In genomic region chr16:88753191-88753590, GRCh38 we compare ENCODE assay signal across 17 cellular contexts. TPM values are rescaled to one million over a fixed set of nuclear protein-coding genes. Genes with fewer than 3 reads are reported as not detected.
DNase-seq lines count a peak whose midpoint lies in the region; ATAC-seq and TF ChIP-seq lines count a peak whose summit lies in the region.
"Had no signal": no experiment of that assay in that cellular context is flagged by ENCODE, and none has a peak within 500 bp of the region (broad histone marks: within the 10 kb centered on the region; RNA-seq: fewer than 3 reads in every experiment).

No MANE protein-coding gene starts in this region.

- in situ Hi-C loops in IMR-90 (cut with MboI; ENCODE audit: low sequenced_read_pairs) = no loop called here

- H2BK15ac ChIP-seq in IMR-90 (ENCODE audit: low read depth, low read length) = no peak overlapping the region

- peaks cover 14 to 80% of the 10 kb centered on the region in 2 experiments for H3K79me1 ChIP-seq in IMR-90 (ENCODE audit: low read depth in 1 of 2, low read length in 2 of 2)

- dilution Hi-C loops in IMR-90 (cut with HindIII; ENCODE audit: low sequenced_read_pairs, unreplicated experiment) = no loop called here

- H3K14ac ChIP-seq in IMR-90 (replicated peaks; ENCODE audit: low read depth, low read length) = no peak overlapping the region

- no peak overlapping the region for H3K27ac ChIP-seq in IMR-90 (ENCODE audit: insufficient read depth, low read length)
- H3K27ac ChIP-seq in MM.1S (ENCODE audit: low read length) = no peak overlapping the region
- H3K27ac ChIP-seq: PC-9 had no signal

- H2BK120ac ChIP-seq in IMR-90 (ENCODE audit: low read depth, low read length) = no peak overlapping the region

- no peak overlapping the region for H2BK5ac ChIP-seq in IMR-90 (ENCODE audit: low read depth, low read length, poor library complexity, severe bottlenecking)

- no CpG with 5 or more reads among the region's 13 CpGs for WGBS in IMR-90 (ENCODE audit: extremely low coverage in 2 of 2, insufficient read length in 1 of 2), 2 experiments

- H3K4me2 ChIP-seq in IMR-90 (ENCODE audit: low read depth, low read length) = no peak overlapping the region
- no peak overlapping the region for H3K4me2 ChIP-seq in MM.1S (ENCODE audit: low read depth, low read length)

- H3K9ac ChIP-seq in IMR-90 (ENCODE audit: low read depth, low read length) = no peak overlapping the region
- no peak overlapping the region for H3K9ac ChIP-seq in MM.1S (ENCODE audit: low read length)

- intact Hi-C loops in IMR-90 (cut with micrococcal nuclease) = no loop called here
- intact Hi-C loops in dendritic cell treated with granulocyte-macrophage colony-stimulating factor and Interleukin-4, amounts not matched to agents 40 ng/mL and 50 ng/mL, for 4 days (cut with micrococcal nuclease) = no loop called here

- no peak for ATAC-seq in IMR-90 (ENCODE audit: low read depth)
- no peak for ATAC-seq in stimulated activated effector memory CD8-positive, alpha-beta T cell treated with anti-CD3 and anti-CD28 coated beads, Interleukin-12 subunit alpha, Interleukin-12 subunit beta, amount 100 ng/mL, for 72 hours
- ATAC-seq: CD8-positive, alpha-beta T cell had no signal

- H3K9me2 ChIP-seq in MM.1S (replicated peaks; ENCODE audit: insufficient read depth, low read length) = no peaks in the 10 kb centered on the region

- peaks cover 78% of the 10 kb centered on the region for H3K79me2 ChIP-seq in MM.1S (ENCODE audit: low read length)

- no peak overlapping the region for H2AK9ac ChIP-seq in IMR-90 (replicated peaks; ENCODE audit: low read depth, low read length, poor library complexity)

- H3K27me3 Mint-ChIP-seq in dendritic cell treated with granulocyte-macrophage colony-stimulating factor and Interleukin-4, amounts not matched to agents 40 ng/mL and 50 ng/mL, for 4 days = no peaks in the 10 kb centered on the region

- H3K4me1 Mint-ChIP-seq in dendritic cell treated with granulocyte-macrophage colony-stimulating factor and Interleukin-4, amounts not matched to agents 40 ng/mL and 50 ng/mL, for 4 days (ENCODE audit: low read depth) = peaks cover 42% of the 10 kb centered on the region
- H3K4me1 Mint-ChIP-seq in stimulated activated effector memory CD8-positive, alpha-beta T cell treated with anti-CD3 and anti-CD28 coated beads, Interleukin-12 subunit alpha, Interleukin-12 subunit beta, amount 100 ng/mL, for 72 hours = peaks cover 26% of the 10 kb centered on the region

- no peak overlapping the region for H3K56ac ChIP-seq in IMR-90 (ENCODE audit: extremely low read depth, insufficient read depth, low read length)

- H3K9me1 ChIP-seq in IMR-90 (ENCODE audit: insufficient read depth, low read length) = peaks cover 15% of the 10 kb centered on the region

- H3K27ac Mint-ChIP-seq in dendritic cell treated with granulocyte-macrophage colony-stimulating factor and Interleukin-4, amounts not matched to agents 40 ng/mL and 50 ng/mL, for 4 days = peak overlapping the region; percentile 29
- H3K27ac Mint-ChIP-seq in stimulated activated effector memory CD8-positive, alpha-beta T cell treated with anti-CD3 and anti-CD28 coated beads, Interleukin-12 subunit alpha, Interleukin-12 subunit beta, amount 100 ng/mL, for 72 hours = peak overlapping the region; percentile 86
- H3K27ac Mint-ChIP-seq: CD8-positive, alpha-beta T cell had no signal

- H2AK5ac ChIP-seq in IMR-90 (ENCODE audit: low read depth, low read length) = no peak overlapping the region

- H2AFZ ChIP-seq in IMR-90 (replicated peaks; ENCODE audit: low read length, poor library complexity) (no peak overlapping the region), MM.1S (ENCODE audit: low read length) (no peak overlapping the region)
- H2AFZ ChIP-seq: PC-9 had no signal

- H3K36me3 ChIP-seq in GM06990 (ENCODE audit: control insufficient read depth, insufficient read depth, low read length) (peaks cover 7% of the 10 kb centered on the region), IMR-90 (ENCODE audit: control insufficient read depth, insufficient read depth, low read length) (peaks cover 6% of the 10 kb centered on the region; the same call in 1 of the 2 replicates), MM.1S (replicated peaks; ENCODE audit: insufficient read depth, low read length) (no peaks in the 10 kb centered on the region; the same call in 1 of the 2 replicates)
- H3K36me3 ChIP-seq: MG63 had no signal

- POLR2A ChIA-PET in IMR-90 (lab: Charles Lee; ENCODE audit: unreplicated experiment) = no interaction called here

- CTCF ChIA-PET in IMR-90 (lab: Yijun Ruan, JAX) = interaction anchor here (1.0 kb wide), 1 partner anchor 16 kb away, joined by 5 read pairs; no protein-coding TSS in a partner anchor

- no TSS peak for BruUV-seq in IMR-90 (replicated peaks; lab: Mats Ljungman, UMichigan)

- peaks cover 90% of the 10 kb centered on the region for H3K36me3 Mint-ChIP-seq in dendritic cell treated with granulocyte-macrophage colony-stimulating factor and Interleukin-4, amounts not matched to agents 40 ng/mL and 50 ng/mL, for 4 days (ENCODE audit: low read depth)
- H3K36me3 Mint-ChIP-seq in stimulated activated effector memory CD8-positive, alpha-beta T cell treated with anti-CD3 and anti-CD28 coated beads, Interleukin-12 subunit alpha, Interleukin-12 subunit beta, amount 100 ng/mL, for 72 hours = peaks cover 42% of the 10 kb centered on the region
- H3K36me3 Mint-ChIP-seq: CD8-positive, alpha-beta T cell had no signal

- no peak overlapping the region for H3K18ac ChIP-seq in IMR-90 (ENCODE audit: low read depth, low read length)

- TF ChIP-seq POLR2A in IMR-90 (IDR thresholded peaks at IDR 0.05; ENCODE audit: low read depth, low read length) = no peak

- 0 out of 2 replicates have a peak overlapping the region, but pooled peaks have one; percentile 15 for H4K5ac ChIP-seq in IMR-90 (ENCODE audit: low read depth, low read length)

- H4K20me1 ChIP-seq in IMR-90 (ENCODE audit: insufficient read depth, low read length) (peaks cover 84% of the 10 kb centered on the region), MM.1S (ENCODE audit: insufficient read depth, low read length) (peaks cover 8% of the 10 kb centered on the region)

- no peak overlapping the region for H3K4ac ChIP-seq in IMR-90 (ENCODE audit: low read depth, low read length)

- TF ChIP-seq CTCF in GM06990 (IDR thresholded peaks at IDR 0.05; ENCODE audit: insufficient read depth, low read length, poor library complexity, severe bottlenecking) = peak; percentile 15
- TF ChIP-seq CTCF in IMR-90 (conservative IDR thresholded peaks at IDR 0.05; ENCODE audit: low read depth, low read length) = no peak
- TF ChIP-seq CTCF in MM.1S (IDR thresholded peaks at IDR 0.05; ENCODE audit: low read length) = no peak

- H3K9me3 ChIP-seq in IMR-90 (ENCODE audit: control insufficient read depth, insufficient read depth, low read length) (no peaks in the 10 kb centered on the region), MM.1S (replicated peaks; ENCODE audit: insufficient read depth, low read length) (no peaks in the 10 kb centered on the region)
- H3K9me3 ChIP-seq: MG63, SJSA1 had no signal

- TF ChIP-seq RAD21 in IMR-90 (IDR thresholded peaks at IDR 0.05; ENCODE audit: low read length) = no peak

- H3K23ac ChIP-seq in IMR-90 (ENCODE audit: low read depth, low read length) = no peak overlapping the region

- H3F3A ChIP-seq in MM.1S (ENCODE audit: insufficient read depth, low read length) = no peaks in the 10 kb centered on the region

- H4K8ac ChIP-seq in IMR-90 (ENCODE audit: low read depth in 2 of 2, low read length in 2 of 2) = no peak overlapping the region

- no peak overlapping the region for H2BK20ac ChIP-seq in IMR-90 (ENCODE audit: low read depth, low read length)

- H4K91ac ChIP-seq in IMR-90 (ENCODE audit: insufficient read depth, low read depth, low read length) = no peak overlapping the region

- no peak for DNase-seq in GM06990 (ENCODE audit: extremely low read depth, insufficient read length)
- DNase-seq in IMR-90 = no peak
- no peak for DNase-seq in stimulated activated effector memory CD8-positive, alpha-beta T cell treated with anti-CD3 and anti-CD28 coated beads, Interleukin-12 subunit alpha, Interleukin-12 subunit beta, amount 100 ng/mL, for 72 hours (ENCODE audit: low spot score in 2 of 2)
- DNase-seq in MM.1S = no peak
- DNase-seq in DMS53 (lab: John Stamatoyannopoulos, UW) = no peak
- no peak for DNase-seq in NCI-H526 treated with DMSO at 0.1 percent for 48 hours (lab: John Stamatoyannopoulos, UW)
- DNase-seq: CD8-positive, alpha-beta T cell; DMS79; H9; MG63; NCI-H1105 treated with DMSO at 0.1 percent for 48 hours; NCI-H187 treated with DMSO at 0.1 percent for 48 hours; NCI-H446; NK-92 treated with Interleukin-12 subunit alpha and Interleukin-12 subunit beta, amount 100 ng/mL, for 24 hours; PC-9 had no signal

- H3K4me1 ChIP-seq in IMR-90 (ENCODE audit: control insufficient read depth, insufficient read depth, low read length) (peaks cover 16% of the 10 kb centered on the region), MM.1S (ENCODE audit: low read length) (no peaks in the 10 kb centered on the region)

- H3K27me3 ChIP-seq in GM06990 (replicated peaks; ENCODE audit: control insufficient read depth, insufficient read depth, low read length) (no peaks in the 10 kb centered on the region), IMR-90 (ENCODE audit: control insufficient read depth, insufficient read depth, low read length) (no peaks in the 10 kb centered on the region), MM.1S (replicated peaks; ENCODE audit: insufficient read depth, low read length) (no peaks in the 10 kb centered on the region)
- H3K27me3 ChIP-seq: MG63, SJSA1 had no signal

- no peak overlapping the region for H3K4me3 ChIP-seq in GM06990 (replicated peaks; ENCODE audit: low read depth, low read length)
- H3K4me3 ChIP-seq in IMR-90 (ENCODE audit: insufficient read depth, low read depth, low read length) = no peak overlapping the region
- no peak overlapping the region for H3K4me3 ChIP-seq in MM.1S (ENCODE audit: low read length)
- H3K4me3 ChIP-seq: MG63, PC-9, SJSA1 had no signal

- H3K4me3 Mint-ChIP-seq in dendritic cell treated with granulocyte-macrophage colony-stimulating factor and Interleukin-4, amounts not matched to agents 40 ng/mL and 50 ng/mL, for 4 days = no peak overlapping the region
- no peak overlapping the region for H3K4me3 Mint-ChIP-seq in stimulated activated effector memory CD8-positive, alpha-beta T cell treated with anti-CD3 and anti-CD28 coated beads, Interleukin-12 subunit alpha, Interleukin-12 subunit beta, amount 100 ng/mL, for 72 hours
- H3K4me3 Mint-ChIP-seq: CD8-positive, alpha-beta T cell; H9 had no signal

- H3K9me3 Mint-ChIP-seq in dendritic cell treated with granulocyte-macrophage colony-stimulating factor and Interleukin-4, amounts not matched to agents 40 ng/mL and 50 ng/mL, for 4 days = no peaks in the 10 kb centered on the region
- no peaks in the 10 kb centered on the region for H3K9me3 Mint-ChIP-seq in stimulated activated effector memory CD8-positive, alpha-beta T cell treated with anti-CD3 and anti-CD28 coated beads, Interleukin-12 subunit alpha, Interleukin-12 subunit beta, amount 100 ng/mL, for 72 hours
- H3K9me3 Mint-ChIP-seq: CD8-positive, alpha-beta T cell; H9 had no signal

RNA-seq across cellular contexts. Expression of gene PIEZO1, which starts 31.8 kb away (rescaled TPM):
- total RNA-seq in IMR-90 (2012; rRNA removed) = 36.2 and 48.6 TPM in 2 replicates
- 372 and 392 TPM in 2 replicates for polyA plus RNA-seq in IMR-90 (2012; rRNA removed)
- 218 and 326 TPM in 2 replicates for polyA plus RNA-seq in IMR-90 (2012; cell fraction: cytosol; rRNA removed)
- polyA plus RNA-seq in IMR-90 (2012; cell fraction: nucleus; rRNA removed; ENCODE audit: low replicate concordance) = 957 and 2,926 TPM in 2 replicates

RNA-seq across cellular contexts. Expression of gene CTU2, which starts 46.9 kb away (rescaled TPM):
- total RNA-seq in IMR-90 (2012; rRNA removed) = 12.8 and 12.9 TPM in 2 replicates
- polyA plus RNA-seq in IMR-90 (2012; rRNA removed) = 18.4 and 23.4 TPM in 2 replicates
- 16.4 and 19.7 TPM in 2 replicates for polyA plus RNA-seq in IMR-90 (2012; cell fraction: cytosol; rRNA removed)
- polyA plus RNA-seq in IMR-90 (2012; cell fraction: nucleus; rRNA removed; ENCODE audit: low replicate concordance) = 25.5 and 154 TPM in 2 replicates

RNA-seq across cellular contexts. Expression of gene RNF166, which starts 47.0 kb away (rescaled TPM):
- total RNA-seq in IMR-90 (2012; rRNA removed) = 6.9 and 8.1 TPM in 2 replicates
- polyA plus RNA-seq in IMR-90 (2012; rRNA removed) = 17.4 and 24.1 TPM in 2 replicates
- 13.4 and 20.8 TPM in 2 replicates for polyA plus RNA-seq in IMR-90 (2012; cell fraction: cytosol; rRNA removed)
- polyA plus RNA-seq in IMR-90 (2012; cell fraction: nucleus; rRNA removed; ENCODE audit: low replicate concordance) = 31.6 and 83.7 TPM in 2 replicates

RNA-seq across cellular contexts. Expression of gene CDT1, which starts 50.4 kb away (rescaled TPM):
- total RNA-seq in IMR-90 (2012; rRNA removed) = 3.2 and 4.7 TPM in 2 replicates
- 11.8 and 13.2 TPM in 2 replicates for polyA plus RNA-seq in IMR-90 (2012; rRNA removed)
- polyA plus RNA-seq in IMR-90 (2012; cell fraction: cytosol; rRNA removed) = 6.8 and 10.7 TPM in 2 replicates
- 4.7 and 22.2 TPM in 2 replicates for polyA plus RNA-seq in IMR-90 (2012; cell fraction: nucleus; rRNA removed; ENCODE audit: low replicate concordance)

RNA-seq across cellular contexts. Expression of gene APRT, which starts 58.5 kb away (rescaled TPM):
- total RNA-seq in IMR-90 (2012; rRNA removed) = 40.5 and 41.7 TPM in 2 replicates
- 157 and 209 TPM in 2 replicates for polyA plus RNA-seq in IMR-90 (2012; rRNA removed)
- 109 and 184 TPM in 2 replicates for polyA plus RNA-seq in IMR-90 (2012; cell fraction: cytosol; rRNA removed)
- polyA plus RNA-seq in IMR-90 (2012; cell fraction: nucleus; rRNA removed; ENCODE audit: low replicate concordance) = 87.9 and 240 TPM in 2 replicates
